In the genomic region with DNA sequence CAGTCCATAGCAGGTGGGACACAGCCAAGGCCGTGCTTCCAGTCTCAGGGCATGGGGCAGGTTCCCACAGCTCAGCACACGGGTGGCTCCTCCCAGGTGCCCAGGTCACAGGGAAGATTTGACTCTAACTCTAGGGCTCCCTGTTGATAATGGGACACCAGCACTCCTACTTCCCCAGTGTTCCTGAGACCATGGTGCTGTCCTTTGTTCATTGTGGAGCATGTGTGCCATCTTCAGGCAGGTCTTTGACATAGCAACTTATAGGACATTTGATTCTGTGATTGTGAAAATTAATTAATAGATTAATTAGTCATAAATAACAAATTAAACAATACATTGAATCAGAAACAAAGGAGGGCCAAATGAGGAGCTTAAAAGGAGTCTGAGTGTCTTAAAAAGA, we compare ENCODE assay signal across 7 cellular contexts.
DNase-seq lines count a peak whose midpoint lies in the region; ATAC-seq and TF ChIP-seq lines count a peak whose summit lies in the region.
"Not testable (repeated sequence)": the region's sequence is repeated elsewhere in the genome, so short reads cannot be mapped to it uniquely, and the experiment has no call there.

No MANE protein-coding gene starts in this region.

- H3K4me1 Mint-ChIP-seq in glutamatergic neuron (ENCODE audit: low read depth, unreplicated experiment): not testable (repeated sequence)

- intact Hi-C loops in PC-3 (cut with micrococcal nuclease): not testable (repeated sequence)

- DNase-seq in Daoy (ENCODE audit: low read depth): peak; percentile 19
- DNase-seq in Jurkat, Clone E6-1 (ENCODE audit: low read depth, low spot score): peak; percentile 19
- DNase-seq in PC-3: peak; percentile 9
- DNase-seq in astrocyte of the hippocampus (ENCODE audit: low read depth, low spot score): peak; percentile 0
- not testable (repeated sequence) for DNase-seq in glutamatergic neuron
- peak; percentile 33 for DNase-seq in mesendoderm

- not testable (repeated sequence) for H3K4me2 ChIP-seq in PC-3 (ENCODE audit: low read length); mesendoderm (ENCODE audit: low read length)

- not testable (repeated sequence) for H3K4ac ChIP-seq in mesendoderm (ENCODE audit: low read depth, low read length)

- not testable (repeated sequence) for H3K4me1 ChIP-seq in PC-3 (ENCODE audit: insufficient read depth, low read length); mesendoderm (ENCODE audit: control insufficient read depth, low read depth, low read length)

- not testable (repeated sequence) for H3K27me3 Mint-ChIP-seq in glutamatergic neuron (ENCODE audit: unreplicated experiment)

- not testable (repeated sequence) for H3K9ac ChIP-seq in PC-3 (ENCODE audit: low read length); mesendoderm (ENCODE audit: low read length)

- BruUV-seq in PC-3 (replicated peaks; lab: Mats Ljungman, UMichigan): not testable (repeated sequence)

- not testable (repeated sequence) for H3K4me3 Mint-ChIP-seq in glutamatergic neuron (ENCODE audit: unreplicated experiment)

- H3K56ac ChIP-seq in mesendoderm (ENCODE audit: low read length): not testable (repeated sequence)

- H2BK5ac ChIP-seq in mesendoderm (ENCODE audit: low read length): not testable (repeated sequence)

- H3K9me3 ChIP-seq in PC-3 (ENCODE audit: low read length): not testable (repeated sequence)

- CTCF ChIA-PET in PC-3 (lab: Charles Lee): not testable (repeated sequence)

- H3K79me2 ChIP-seq in PC-3 (ENCODE audit: low read length); mesendoderm (ENCODE audit: control insufficient read depth, insufficient read depth, low read length): not testable (repeated sequence)

- ATAC-seq in GM21367 (IDR thresholded peaks at IDR 0.05; ENCODE audit: unreplicated experiment) (peak; percentile 53), PC-3 (peak; percentile 46; the same call in 1 of the 2 replicates)

- not testable (repeated sequence) for H3K27ac ChIP-seq in PC-3 (ENCODE audit: low read length); mesendoderm (ENCODE audit: low read depth, low read length)

- not testable (repeated sequence) for H3K9me2 ChIP-seq in PC-3 (replicated peaks; ENCODE audit: low read length)

- POLR2A ChIA-PET in PC-3 (lab: Charles Lee; ENCODE audit: unreplicated experiment): not testable (repeated sequence)

- H3K27ac Mint-ChIP-seq in glutamatergic neuron (ENCODE audit: unreplicated experiment): not testable (repeated sequence)

- H3K27me3 ChIP-seq in PC-3 (ENCODE audit: low read length); mesendoderm (ENCODE audit: insufficient read depth, low read length, poor library complexity): not testable (repeated sequence)

- not testable (repeated sequence) for H2BK15ac ChIP-seq in mesendoderm (replicated peaks; ENCODE audit: low read depth)

- not testable (repeated sequence) for H3F3A ChIP-seq in PC-3 (ENCODE audit: low read length, unreplicated experiment)

- not testable (repeated sequence) for H4K5ac ChIP-seq in mesendoderm (ENCODE audit: low read length)

- not testable (repeated sequence) for H3K36me3 ChIP-seq in PC-3 (ENCODE audit: low read depth, low read length); mesendoderm (ENCODE audit: control insufficient read depth, insufficient read depth, low read length)

- not testable (repeated sequence) for H2AK5ac ChIP-seq in mesendoderm (ENCODE audit: low read length)

- not testable (repeated sequence) for H3K79me1 ChIP-seq in mesendoderm (ENCODE audit: low read length)

- not testable (repeated sequence) for TF ChIP-seq CTCF in PC-3 (conservative IDR thresholded peaks at IDR 0.05; ENCODE audit: low read depth, low read length)
- peak; percentile 11 for TF ChIP-seq CTCF in glutamatergic neuron (IDR thresholded peaks at IDR 0.05; ENCODE audit: partially characterized antibody, unreplicated experiment)

- H3K36me3 Mint-ChIP-seq in glutamatergic neuron (ENCODE audit: unreplicated experiment): not testable (repeated sequence)

- H3K18ac ChIP-seq in mesendoderm (ENCODE audit: low read length): not testable (repeated sequence)

- H3K9me3 Mint-ChIP-seq in glutamatergic neuron (ENCODE audit: unreplicated experiment): not testable (repeated sequence)

- H4K20me1 ChIP-seq in PC-3 (ENCODE audit: low read length): not testable (repeated sequence)

- no CpG with 5 or more reads among the region's 2 CpGs for WGBS in mesendoderm (ENCODE audit: extremely low coverage, insufficient coverage, low lambda C conversion rate)

- not testable (repeated sequence) for H4K8ac ChIP-seq in mesendoderm (ENCODE audit: low read depth, low read length)

- not testable (repeated sequence) for H3K23ac ChIP-seq in mesendoderm (ENCODE audit: low read length)

- not testable (repeated sequence) for H2AFZ ChIP-seq in PC-3 (ENCODE audit: low read length)

- H2BK120ac ChIP-seq in mesendoderm (ENCODE audit: low read depth, low read length): not testable (repeated sequence)

- H3K4me3 ChIP-seq in Jurkat, Clone E6-1 (ENCODE audit: low read length); PC-3 (ENCODE audit: low read length); mesendoderm (ENCODE audit: low read length): not testable (repeated sequence)
